ENCODE assay signal across 12 cellular contexts in the genomic region with DNA sequence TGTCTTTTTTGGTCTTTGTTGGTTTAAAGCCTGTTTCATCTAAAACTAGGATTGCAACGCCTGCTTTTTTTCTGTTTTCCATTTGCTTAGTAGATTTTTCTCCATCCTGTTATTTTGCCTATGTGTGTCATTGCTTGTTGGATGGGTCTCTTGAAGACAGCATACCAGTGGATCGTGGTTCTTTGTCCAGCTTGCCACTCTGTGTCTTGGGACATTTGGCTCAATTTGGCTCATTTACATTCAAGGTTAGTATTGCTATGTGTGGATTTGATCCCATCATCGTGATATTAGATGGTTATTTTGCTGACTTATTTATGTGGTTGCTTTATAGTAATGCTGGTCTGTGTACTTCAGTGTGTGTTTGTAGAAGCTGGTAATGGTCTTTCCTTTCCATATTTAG. TPM values are rescaled to one million over a fixed set of nuclear protein-coding genes. Genes with fewer than 3 reads are reported as not detected.
"Had no signal": no experiment of that assay in that cellular context is flagged by ENCODE, and none has a peak within 500 bp of the region (broad histone marks: within the 10 kb centered on the region; RNA-seq: fewer than 3 reads in every experiment).

No MANE protein-coding gene starts in this region.

- DNase-seq: GM23248, H9, HCEC 1CT, HFFc6, IMR-90, Karpas-422, KBM-7 had no signal

- FAIRE-seq: H1, H54, HTR-8/SVneo had no signal

- H3K4me3 ChIP-seq: GM23248 had no signal

- H3K27ac ChIP-seq: GM23248, KMS-11 had no signal

RNA-seq across cellular contexts. Expression of gene ANKK1, which starts 31.4 kb away (rescaled TPM):
- total RNA-seq: GM23248, H1, HFFc6, HT-29, IMR-90 had no signal
